In the genomic region with DNA sequence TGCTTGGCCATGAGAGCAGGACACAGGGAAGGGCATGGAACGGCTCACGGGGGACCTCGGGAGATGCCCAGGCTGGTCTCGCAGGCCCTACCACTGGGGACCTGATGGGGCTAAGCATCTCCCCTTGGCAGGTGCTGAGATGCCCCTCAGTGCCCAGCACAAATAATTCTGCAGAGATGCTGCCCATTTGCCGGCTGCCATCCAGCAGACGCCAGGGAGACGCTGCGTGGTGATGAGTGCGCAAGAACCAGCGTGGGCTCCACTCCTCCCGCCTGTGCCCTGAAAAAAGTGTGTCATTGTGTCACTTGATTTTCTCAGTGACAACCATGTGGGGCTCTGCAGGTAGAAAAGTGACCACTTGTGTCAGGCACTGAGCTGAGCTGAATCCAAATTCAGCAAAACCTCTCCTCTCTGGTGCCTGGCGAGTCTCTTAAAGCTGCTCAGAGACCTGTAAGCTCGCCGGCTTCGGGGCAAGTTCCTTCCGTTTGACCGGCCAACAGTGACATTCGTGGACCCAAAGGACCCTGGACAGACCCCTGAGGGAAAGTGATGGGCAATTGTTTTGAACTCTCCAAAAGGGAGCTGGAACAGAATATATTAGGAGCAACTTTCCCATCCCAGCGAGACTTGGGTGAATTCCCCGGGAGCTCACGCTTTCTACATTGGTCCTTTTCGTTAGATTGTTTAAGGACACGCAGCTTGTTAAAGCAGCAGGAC, we compare ENCODE assay signal across 25 cellular contexts.
DNase-seq lines count a peak whose midpoint lies in the region; ATAC-seq and TF ChIP-seq lines count a peak whose summit lies in the region.
"Had no signal": no experiment of that assay in that cellular context is flagged by ENCODE, and none has a peak within 500 bp of the region (broad histone marks: within the 10 kb centered on the region; RNA-seq: fewer than 3 reads in every experiment).

No MANE protein-coding gene starts in this region.

- H3K4me1 ChIP-seq in right atrium auricular region (no peaks in the 10 kb centered on the region), esophagus muscularis mucosa (no peaks in the 10 kb centered on the region)

- TF ChIP-seq CTCF in right atrium auricular region (IDR thresholded peaks at IDR 0.05) (no peak), esophagus muscularis mucosa (IDR thresholded peaks at IDR 0.05) (no peak), osteocyte (IDR thresholded peaks at IDR 0.05) (no peak)

- ATAC-seq in Right ventricle myocardium superior (ENCODE audit: poor library complexity), result no peak

- TF ChIP-seq EP300 in esophagus muscularis mucosa (IDR thresholded peaks at IDR 0.05), result no peak

- WGBS in esophagus muscularis mucosa, result 86% methylated on average over 16 of the region's 23 CpGs

- H3K27ac ChIP-seq in right atrium auricular region (no peak overlapping the region), esophagus muscularis mucosa (replicated peaks in 1 of 4) (no peak overlapping the region)
- H3K27ac ChIP-seq: BLaER1 treated with 17β-estradiol and CSF1 and Interleukin-3, amounts not matched to agents 10 nM and 100 nM; GM23248; HL-60; KMS-11 had no signal

- peaks cover 17% of the 10 kb centered on the region for H3K4me1 Mint-ChIP-seq in osteocyte (ENCODE audit: unreplicated experiment)
- H3K4me1 Mint-ChIP-seq: CD4-positive, alpha-beta memory T cell had no signal

- no peaks in the 10 kb centered on the region for H3K27me3 Mint-ChIP-seq in osteocyte (ENCODE audit: unreplicated experiment)

- intact Hi-C loops in Right ventricle myocardium superior (cut with DNase I) (no loop called here), esophagus muscularis mucosa (cut with DNase I) (no loop called here)

- H3K36me3 Mint-ChIP-seq in osteocyte (ENCODE audit: unreplicated experiment), result no peaks in the 10 kb centered on the region
- H3K36me3 Mint-ChIP-seq: CD4-positive, alpha-beta memory T cell had no signal

- no peak for TF ChIP-seq POLR2A in esophagus muscularis mucosa (IDR thresholded peaks at IDR 0.05; ENCODE audit: low read depth)

- H3K36me3 ChIP-seq in right atrium auricular region (no peaks in the 10 kb centered on the region), esophagus muscularis mucosa (no peaks in the 10 kb centered on the region)
- H3K36me3 ChIP-seq: BLaER1 treated with 17β-estradiol and CSF1 and Interleukin-3, amounts not matched to agents 10 nM and 100 nM had no signal

- DNase-seq in right atrium auricular region (ENCODE audit: low spot score) (peak; percentile 30), Right ventricle myocardium superior (no peak), esophagus muscularis mucosa (ENCODE audit: extremely low spot score) (peak; percentile 89), osteocyte (ENCODE audit: extremely low spot score, unreplicated experiment) (peak; percentile 68), NCI-H1105 (lab: John Stamatoyannopoulos, UW) (no peak), NCI-H146 treated with DMSO at 0.1 percent for 48 hours (lab: John Stamatoyannopoulos, UW; ENCODE audit: unreplicated experiment) (no peak)
- no peak for DNase-seq in activated effector memory CD4-positive, alpha-beta T cell treated with anti-CD3 and anti-CD28 coated beads, Interleukin-2, amount 50 U/mL, for 16 hours
- DNase-seq: CD4-positive, alpha-beta memory T cell; COR-L47; GM23248; HCEC 1CT; MM.1S; NCI-H1417; NCI-H1694 treated with DMSO at 0.1 percent for 48 hours; NCI-H2081 treated with DMSO at 0.1 percent for 48 hours; NCI-H2171; NCI-H226; NCI-H510A; NCI-H69; RPMI8226; SHP77 had no signal

- no peak overlapping the region for H3K4me3 Mint-ChIP-seq in osteocyte (ENCODE audit: unreplicated experiment)
- H3K4me3 Mint-ChIP-seq: IgD-negative memory B cell had no signal

- H3K27me3 ChIP-seq in right atrium auricular region, result no peaks in the 10 kb centered on the region
- H3K27me3 ChIP-seq in esophagus muscularis mucosa, result peaks cover 0 to 65% (median 0%) of the 10 kb centered on the region in 4 donors
- H3K27me3 ChIP-seq: BLaER1 treated with 17β-estradiol and CSF1 and Interleukin-3, amounts not matched to agents 10 nM and 100 nM had no signal

- H3K9me3 Mint-ChIP-seq in osteocyte (ENCODE audit: unreplicated experiment), result no peaks in the 10 kb centered on the region
- H3K9me3 Mint-ChIP-seq: CD4-positive, alpha-beta memory T cell; IgD-negative memory B cell had no signal

- H3K4me3 ChIP-seq in right atrium auricular region (no peak overlapping the region), esophagus muscularis mucosa (no peak overlapping the region)
- H3K4me3 ChIP-seq: BLaER1 treated with 17β-estradiol and CSF1 and Interleukin-3, amounts not matched to agents 10 nM and 100 nM; GM23248 had no signal

- H3K9me3 ChIP-seq in right atrium auricular region (no peaks in the 10 kb centered on the region), esophagus muscularis mucosa (no peaks in the 10 kb centered on the region)

- H3K27ac Mint-ChIP-seq in osteocyte (ENCODE audit: unreplicated experiment), result no peak overlapping the region
- H3K27ac Mint-ChIP-seq: CD4-positive, alpha-beta memory T cell; IgD-negative memory B cell had no signal

Comparison
In these comparisons a context has a peak if more than half of its experiments do, and no peak if none do; other contexts are left out.
1. DNase-seq: peak in right atrium auricular region (single experiment), esophagus muscularis mucosa (single experiment) and osteocyte (single experiment); none in Right ventricle myocardium superior (single experiment), NCI-H1105 (single experiment), NCI-H146 treated with DMSO at 0.1 percent for 48 hours (single experiment) and activated effector memory CD4-positive, alpha-beta T cell treated with anti-CD3 and anti-CD28 coated beads, Interleukin-2, amount 50 U/mL, for 16 hours (single experiment).